In the genomic region with DNA sequence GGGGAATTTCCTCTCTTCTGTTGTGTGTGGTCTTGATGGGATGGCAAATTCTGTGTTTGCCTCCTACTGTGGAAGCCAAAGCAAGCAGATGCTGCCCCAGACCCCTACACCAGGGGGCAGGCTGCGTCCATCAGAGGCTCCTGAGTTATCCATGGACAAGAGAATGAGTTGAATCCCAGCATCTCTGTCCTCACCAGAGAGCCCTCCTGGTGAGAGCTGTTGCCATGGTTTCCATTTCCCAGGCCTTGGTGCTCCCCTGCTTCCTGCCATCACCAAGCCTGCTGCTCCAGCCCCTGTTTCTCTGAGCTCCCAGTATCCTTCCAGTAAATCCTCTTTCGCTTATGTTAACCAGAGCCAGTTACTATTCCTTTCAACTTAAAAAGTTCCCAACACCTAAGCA, we compare ENCODE assay signal across 1 cellular context.
TF ChIP-seq lines count a peak whose summit lies in the region.

No MANE protein-coding gene starts in this region.

TF ChIP-seq in HepG2, 621 proteins besides CTCF, POLR2A, EP300 and RAD21 (continued from another document):
- TF ChIP-seq, protein P1, sequence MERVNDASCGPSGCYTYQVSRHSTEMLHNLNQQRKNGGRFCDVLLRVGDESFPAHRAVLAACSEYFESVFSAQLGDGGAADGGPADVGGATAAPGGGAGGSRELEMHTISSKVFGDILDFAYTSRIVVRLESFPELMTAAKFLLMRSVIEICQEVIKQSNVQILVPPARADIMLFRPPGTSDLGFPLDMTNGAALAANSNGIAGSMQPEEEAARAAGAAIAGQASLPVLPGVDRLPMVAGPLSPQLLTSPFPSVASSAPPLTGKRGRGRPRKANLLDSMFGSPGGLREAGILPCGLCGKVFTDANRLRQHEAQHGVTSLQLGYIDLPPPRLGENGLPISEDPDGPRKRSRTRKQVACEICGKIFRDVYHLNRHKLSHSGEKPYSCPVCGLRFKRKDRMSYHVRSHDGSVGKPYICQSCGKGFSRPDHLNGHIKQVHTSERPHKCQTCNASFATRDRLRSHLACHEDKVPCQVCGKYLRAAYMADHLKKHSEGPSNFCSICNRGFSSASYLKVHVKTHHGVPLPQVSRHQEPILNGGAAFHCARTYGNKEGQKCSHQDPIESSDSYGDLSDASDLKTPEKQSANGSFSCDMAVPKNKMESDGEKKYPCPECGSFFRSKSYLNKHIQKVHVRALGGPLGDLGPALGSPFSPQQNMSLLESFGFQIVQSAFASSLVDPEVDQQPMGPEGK (CRISPR knock-in tag; IDR thresholded peaks at IDR 0.05) = no peak
